ENCODE assay signal across 1 cellular context in genomic region chr9:126471084-126471611, GRCh38.
TF ChIP-seq lines count a peak whose summit lies in the region.

No MANE protein-coding gene starts in this region.

TF ChIP-seq in WTC11, 78 proteins besides CTCF, POLR2A, EP300 and RAD21 (continued from another document):
- TF ChIP-seq AFF4 (CRISPR knock-in tag; IDR thresholded peaks at IDR 0.05; ENCODE audit: borderline replicate concordance) = no peak
- TF ChIP-seq ATF1 (CRISPR knock-in tag; IDR thresholded peaks at IDR 0.05) = no peak
- TF ChIP-seq RELA (CRISPR knock-in tag; IDR thresholded peaks at IDR 0.05; ENCODE audit: borderline replicate concordance) = no peak
- TF ChIP-seq FOXK1 (CRISPR knock-in tag; IDR thresholded peaks at IDR 0.05) = no peak
- no peak for TF ChIP-seq NR2C2 (CRISPR knock-in tag; IDR thresholded peaks at IDR 0.05)
- TF ChIP-seq ELF4 (CRISPR knock-in tag; IDR thresholded peaks at IDR 0.05; ENCODE audit: low read depth) = no peak
- no peak for TF ChIP-seq E2F1 (CRISPR knock-in tag; IDR thresholded peaks at IDR 0.05)
